ENCODE assay signal across 8 cellular contexts in the genomic region with DNA sequence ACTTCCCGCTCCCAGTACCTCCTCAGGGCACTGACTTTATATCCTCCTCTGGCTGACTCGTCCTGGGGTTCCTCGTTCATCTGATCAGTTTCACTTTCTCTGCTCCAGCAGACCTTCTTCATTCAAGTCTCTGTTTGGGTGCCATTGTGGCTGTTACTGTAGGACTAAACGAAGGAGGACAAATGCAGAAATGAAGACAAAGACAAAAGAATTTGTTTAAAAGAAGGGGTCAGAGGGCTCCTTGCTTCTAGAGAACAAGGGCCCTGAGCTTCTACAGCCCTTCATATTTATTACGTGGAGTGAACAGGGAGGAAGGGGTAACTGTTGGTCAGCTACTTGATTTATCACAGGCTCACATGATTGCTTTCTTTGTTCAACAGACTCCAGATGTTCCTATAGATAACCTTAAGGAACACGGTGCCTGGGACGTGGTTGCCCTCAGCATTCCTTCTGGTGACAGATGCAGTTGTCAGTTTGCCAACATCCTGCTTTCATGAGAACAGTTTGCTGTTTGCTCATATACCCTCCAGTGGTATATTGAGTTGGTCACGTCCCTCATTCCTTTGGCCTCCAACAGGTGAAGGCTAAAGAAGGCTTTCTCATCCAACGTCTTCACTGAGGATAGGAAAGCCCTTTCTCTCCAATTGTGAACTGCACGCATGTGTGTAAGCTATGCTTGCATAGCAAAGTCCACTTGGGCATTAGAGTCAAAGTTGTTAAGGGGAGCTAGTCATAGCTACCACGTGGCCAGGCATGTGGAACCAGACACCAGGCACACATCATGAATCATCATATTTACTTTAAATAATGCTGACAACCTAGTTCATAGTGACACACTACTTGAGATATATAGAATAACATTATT.
A peak's percentile ranks its signal among the peaks of the same experiment; 100 is the strongest.
DNase-seq lines count a peak whose midpoint lies in the region; ATAC-seq, FAIRE-seq and TF ChIP-seq lines count a peak whose summit lies in the region.

No MANE protein-coding gene starts in this region.

- no peaks in the 10 kb centered on the region for H3K9me3 Mint-ChIP-seq in CD8-positive, alpha-beta T cell
- H3K9me3 Mint-ChIP-seq in activated CD8-positive, alpha-beta T cell treated with anti-CD3 and anti-CD28 coated beads, Interleukin-2, amount 10 ng/mL, durations not matched to agents 7 days and 5 days (ENCODE audit: insufficient read depth), result no peaks in the 10 kb centered on the region

- intact Hi-C loops in CD8-positive, alpha-beta T cell (cut with DNase I, micrococcal nuclease), result no loop called here

- no peaks in the 10 kb centered on the region for H3K36me3 Mint-ChIP-seq in CD8-positive, alpha-beta T cell
- H3K36me3 Mint-ChIP-seq in activated CD8-positive, alpha-beta T cell treated with anti-CD3 and anti-CD28 coated beads, Interleukin-2, amount 10 ng/mL, durations not matched to agents 7 days and 5 days (ENCODE audit: low read depth), result no peaks in the 10 kb centered on the region

- H3K9me3 ChIP-seq in CD8-positive, alpha-beta T cell (ENCODE audit: low read length), result no peaks in the 10 kb centered on the region

- no peaks in the 10 kb centered on the region for H3K27me3 ChIP-seq in CD8-positive, alpha-beta T cell (ENCODE audit: insufficient read depth, low read length)

- H3K36me3 ChIP-seq in CD8-positive, alpha-beta T cell (ENCODE audit: insufficient read depth, low read length), result no peaks in the 10 kb centered on the region

- H3K27ac ChIP-seq in CD8-positive, alpha-beta T cell (ENCODE audit: low read depth, low read length), result no peak overlapping the region

- CTCF ChIA-PET in CD8-positive, alpha-beta T cell (lab: Charles Lee), result no interaction called here
- CTCF ChIA-PET in activated CD8-positive, alpha-beta T cell treated with anti-CD3 and anti-CD28 coated beads, Interleukin-2, amount 10 ng/mL, durations not matched to agents 7 days and 5 days (lab: Charles Lee), result no interaction called here

- H3K27me3 Mint-ChIP-seq in CD8-positive, alpha-beta T cell (ENCODE audit: low read depth), result no peaks in the 10 kb centered on the region
- H3K27me3 Mint-ChIP-seq in activated CD8-positive, alpha-beta T cell treated with anti-CD3 and anti-CD28 coated beads, Interleukin-2, amount 10 ng/mL, durations not matched to agents 7 days and 5 days (ENCODE audit: low read depth), result peaks cover 5% of the 10 kb centered on the region

- DNase-seq in CD8-positive, alpha-beta T cell, result no peak
- DNase-seq in LHCN-M2 (ENCODE audit: low read depth) (peak; percentile 83), medulla oblongata (ENCODE audit: extremely low spot score) (peak; percentile 44), AG08395 (ENCODE audit: low spot score) (no peak), D721Med (ENCODE audit: insufficient read length, low spot score) (no peak)
- DNase-seq in activated CD8-positive, alpha-beta T cell treated with anti-CD3 and anti-CD28 coated beads, Interleukin-2, amount 10 ng/mL, durations not matched to agents 7 days and 5 days, result no peak

- H3K4me1 Mint-ChIP-seq in CD8-positive, alpha-beta T cell (ENCODE audit: low read depth), result no peaks in the 10 kb centered on the region
- H3K4me1 Mint-ChIP-seq in activated CD8-positive, alpha-beta T cell treated with anti-CD3 and anti-CD28 coated beads, Interleukin-2, amount 10 ng/mL, durations not matched to agents 7 days and 5 days (ENCODE audit: low read depth), result peaks cover 19% of the 10 kb centered on the region

- TF ChIP-seq CTCF in CD8-positive, alpha-beta T cell (IDR thresholded peaks at IDR 0.05), result no peak
- TF ChIP-seq CTCF in D721Med (IDR thresholded peaks at IDR 0.05; ENCODE audit: insufficient read depth, missing control alignments), result no peak

- no peaks in the 10 kb centered on the region for H3K4me1 ChIP-seq in CD8-positive, alpha-beta T cell (ENCODE audit: insufficient read depth, low read length)

- no peak overlapping the region for H3K4me3 ChIP-seq in CD8-positive, alpha-beta T cell (ENCODE audit: low read depth, low read length)

- H3K4me3 Mint-ChIP-seq in CD8-positive, alpha-beta T cell, result peak overlapping the region; percentile 20
- H3K4me3 Mint-ChIP-seq in activated CD8-positive, alpha-beta T cell treated with anti-CD3 and anti-CD28 coated beads, Interleukin-2, amount 10 ng/mL, durations not matched to agents 7 days and 5 days, result peak overlapping the region; percentile 9

- ATAC-seq in CD8-positive, alpha-beta T cell, result no peak
- ATAC-seq in activated CD8-positive, alpha-beta T cell treated with anti-CD3 and anti-CD28 coated beads, Interleukin-2, amount 10 ng/mL, durations not matched to agents 7 days and 5 days, result peak; percentile 73
- ATAC-seq in GM21825 (IDR thresholded peaks at IDR 0.05; ENCODE audit: unreplicated experiment), result no peak
- no peak for ATAC-seq in GM19397 (IDR thresholded peaks at IDR 0.05; ENCODE audit: unreplicated experiment)

- POLR2A ChIA-PET in CD8-positive, alpha-beta T cell (lab: Charles Lee), result no interaction called here
- POLR2A ChIA-PET in activated CD8-positive, alpha-beta T cell treated with anti-CD3 and anti-CD28 coated beads, Interleukin-2, amount 10 ng/mL, durations not matched to agents 7 days and 5 days (lab: Charles Lee), result interaction anchor here (0.7 to 1.9 kb wide), 2 partner anchors 10 to 12 kb away, joined by 3 to 5 read pairs; a partner anchor contains a TSS

- FAIRE-seq in D721Med (lab: Jason Lieb, UNC), result no peak

- no peak overlapping the region for H3K27ac Mint-ChIP-seq in CD8-positive, alpha-beta T cell
- peak overlapping the region; percentile 58 for H3K27ac Mint-ChIP-seq in activated CD8-positive, alpha-beta T cell treated with anti-CD3 and anti-CD28 coated beads, Interleukin-2, amount 10 ng/mL, durations not matched to agents 7 days and 5 days

Comparison
In these comparisons a context has a peak if more than half of its experiments do, and no peak if none do; other contexts are left out.
1. DNase-seq: peak in LHCN-M2 (single experiment) and medulla oblongata (single experiment); none in CD8-positive, alpha-beta T cell (0 of 7), activated CD8-positive, alpha-beta T cell treated with anti-CD3 and anti-CD28 coated beads, Interleukin-2, amount 10 ng/mL, durations not matched to agents 7 days and 5 days (single experiment), AG08395 (single experiment) and D721Med (single experiment).